Comparison of ENCODE assay signal across 34 cellular contexts in genomic region chr5:84830265-84830664, GRCh38.
"Had no signal": no experiment of that assay in that cellular context is flagged by ENCODE, and none has a peak within 500 bp of the region (broad histone marks: within the 10 kb centered on the region; RNA-seq: fewer than 3 reads in every experiment).

No MANE protein-coding gene starts in this region.

- H3K9me3 Mint-ChIP-seq: activated CD8-positive, alpha-beta T cell treated with anti-CD3 and anti-CD28 coated beads for 36 hours had no signal

- H3K4me1 ChIP-seq: ascending aorta, breast epithelium, esophagus muscularis mucosa, foreskin keratinocyte, gastrocnemius medialis had no signal

- DNase-seq: activated B cell treated with CpG ODN at 0.5 μM for 24 hours; activated CD4-positive, alpha-beta T cell treated with anti-CD3 and anti-CD28 coated beads for 48 hours; activated CD4-positive, alpha-beta T cell treated with anti-CD3 and anti-CD28 coated beads, Interleukin-2, amount 50 U/mL, for 1 hour; activated CD4-positive, alpha-beta T cell treated with anti-CD3 and anti-CD28 coated beads, Interleukin-2, amount 50 U/mL, for 48 hours; activated CD8-positive, alpha-beta memory T cell treated with anti-CD3 and anti-CD28 coated beads for 24 hours; activated CD8-positive, alpha-beta T cell treated with anti-CD3 and anti-CD28 coated beads for 36 hours; activated effector memory CD4-positive, alpha-beta T cell treated with Interleukin-2 at 50 U/mL for 16 hours; activated naive CD4-positive, alpha-beta T cell; activated naive CD4-positive, alpha-beta T cell treated with anti-CD3 and anti-CD28 coated beads, Interleukin-2, amount 10 ng/mL, durations not matched to agents 7 days and 5 days; activated naive CD8-positive, alpha-beta T cell treated with anti-CD3 and anti-CD28 coated beads, Interleukin-2, amount 10 ng/mL, durations not matched to agents 7 days and 5 days; activated T-cell treated with anti-CD3 and anti-CD28 coated beads, Interleukin-2, amount 50 U/mL, for 4 hours; central memory CD4-positive, alpha-beta T cell; cerebellar nuclear complex; dorsolateral prefrontal cortex; effector memory CD8-positive, alpha-beta T cell; erythroblast; foreskin keratinocyte; gastrocnemius medialis; glutamatergic neuron; T-helper 1 cell; T-helper 17 cell; T1000; WERI-Rb-1 had no signal

- H3K27ac Mint-ChIP-seq: activated B cell treated with CpG ODN at 0.5 μM for 24 hours; activated CD8-positive, alpha-beta T cell treated with anti-CD3 and anti-CD28 coated beads for 36 hours; activated naive CD4-positive, alpha-beta T cell treated with anti-CD3 and anti-CD28 coated beads, Interleukin-2, amount 10 ng/mL, durations not matched to agents 7 days and 5 days; activated naive CD4-positive, alpha-beta T cell treated with anti-CD3 and anti-CD28 coated beads, Interleukin-2, amount 50 U/mL, for 72 hours; activated naive CD8-positive, alpha-beta T cell treated with anti-CD3 and anti-CD28 coated beads, Interleukin-2, amount 10 ng/mL, durations not matched to agents 7 days and 5 days; activated T-helper 17 cell treated with anti-CD3 and anti-CD28 coated beads, Interleukin-2, amount 50 U/mL, for 72 hours; brain; dendritic cell treated with granulocyte-macrophage colony-stimulating factor and Interleukin-4, amounts not matched to agents 40 ng/mL and 50 ng/mL, for 4 days; effector memory CD8-positive, alpha-beta T cell; T-helper 17 cell; T-helper 2 cell treated with Interferon-gamma antibody and Interleukin-4, amounts not matched to agents 5 μg/mL and 100 μg/mL, for 36 hours had no signal

- H3K27me3 ChIP-seq: ascending aorta, breast epithelium, cardiac muscle cell, dorsolateral prefrontal cortex, esophagus muscularis mucosa, foreskin keratinocyte, gastrocnemius medialis had no signal

- H3K4me3 Mint-ChIP-seq: activated B cell treated with CpG ODN at 0.5 μM for 24 hours; activated CD8-positive, alpha-beta T cell treated with anti-CD3 and anti-CD28 coated beads for 36 hours; activated naive CD4-positive, alpha-beta T cell treated with anti-CD3 and anti-CD28 coated beads, Interleukin-2, amount 10 ng/mL, durations not matched to agents 7 days and 5 days; activated naive CD8-positive, alpha-beta T cell treated with anti-CD3 and anti-CD28 coated beads, Interleukin-2, amount 10 ng/mL, durations not matched to agents 7 days and 5 days; activated T-cell treated with anti-CD3 and anti-CD28 coated beads, Interleukin-2, amount 50 U/mL, for 4 hours; activated T-helper 17 cell treated with anti-CD3 and anti-CD28 coated beads, Interleukin-2, amount 50 U/mL, for 72 hours; brain; dendritic cell treated with granulocyte-macrophage colony-stimulating factor and Interleukin-4, amounts not matched to agents 40 ng/mL and 50 ng/mL, for 4 days; effector memory CD8-positive, alpha-beta T cell; T-helper 17 cell; T-helper 2 cell treated with Interferon-gamma antibody and Interleukin-4, amounts not matched to agents 5 μg/mL and 100 μg/mL, for 36 hours had no signal

- H3K4me1 Mint-ChIP-seq: activated B cell treated with CpG ODN at 0.5 μM for 24 hours; activated naive CD4-positive, alpha-beta T cell treated with anti-CD3 and anti-CD28 coated beads, Interleukin-2, amount 10 ng/mL, durations not matched to agents 7 days and 5 days; activated naive CD8-positive, alpha-beta T cell treated with anti-CD3 and anti-CD28 coated beads, Interleukin-2, amount 10 ng/mL, durations not matched to agents 7 days and 5 days; activated T-helper 17 cell treated with anti-CD3 and anti-CD28 coated beads, Interleukin-2, amount 50 U/mL, for 72 hours; brain; T-helper 17 cell had no signal

- H3K36me3 ChIP-seq: ascending aorta, breast epithelium, cardiac muscle cell, esophagus muscularis mucosa, gastrocnemius medialis, WERI-Rb-1 had no signal

- H3K9me3 ChIP-seq: gastrocnemius medialis had no signal

- H3K27me3 Mint-ChIP-seq: activated B cell treated with CpG ODN at 0.5 μM for 24 hours; activated CD8-positive, alpha-beta T cell treated with anti-CD3 and anti-CD28 coated beads for 36 hours; activated naive CD4-positive, alpha-beta T cell treated with anti-CD3 and anti-CD28 coated beads, Interleukin-2, amount 10 ng/mL, durations not matched to agents 7 days and 5 days; activated naive CD8-positive, alpha-beta T cell treated with anti-CD3 and anti-CD28 coated beads, Interleukin-2, amount 10 ng/mL, durations not matched to agents 7 days and 5 days; activated T-helper 17 cell treated with anti-CD3 and anti-CD28 coated beads, Interleukin-2, amount 50 U/mL, for 72 hours; brain; dendritic cell treated with granulocyte-macrophage colony-stimulating factor and Interleukin-4, amounts not matched to agents 40 ng/mL and 50 ng/mL, for 4 days; effector memory CD8-positive, alpha-beta T cell; T-helper 17 cell had no signal

- H3K27ac ChIP-seq: ascending aorta, breast epithelium, cardiac muscle cell, coronary artery, dorsolateral prefrontal cortex, esophagus muscularis mucosa, foreskin keratinocyte, gastrocnemius medialis, WERI-Rb-1 had no signal

- ATAC-seq: activated CD4-positive, CD25-positive, alpha-beta regulatory T cell treated with anti-CD3 and anti-CD28 coated beads, Interleukin-2, amount 50 U/mL, for 24 hours; activated CD8-positive, alpha-beta T cell treated with anti-CD3 and anti-CD28 coated beads for 36 hours; activated naive CD4-positive, alpha-beta T cell treated with anti-CD3 and anti-CD28 coated beads, Interleukin-2, amount 50 U/mL, for 72 hours; activated T-cell treated with anti-CD3 and anti-CD28 coated beads, Interleukin-2, amount 50 U/mL, for 4 hours; activated T-helper 17 cell treated with anti-CD3 and anti-CD28 coated beads, Interleukin-2, amount 50 U/mL, for 72 hours; effector memory CD8-positive, alpha-beta T cell; foreskin keratinocyte; gastrocnemius medialis; T-helper 17 cell had no signal

- H3K36me3 Mint-ChIP-seq: activated naive CD4-positive, alpha-beta T cell treated with anti-CD3 and anti-CD28 coated beads, Interleukin-2, amount 10 ng/mL, durations not matched to agents 7 days and 5 days; activated naive CD8-positive, alpha-beta T cell treated with anti-CD3 and anti-CD28 coated beads, Interleukin-2, amount 10 ng/mL, durations not matched to agents 7 days and 5 days; brain had no signal

- H3K4me3 ChIP-seq: ascending aorta, breast epithelium, cardiac muscle cell, coronary artery, dorsolateral prefrontal cortex, esophagus muscularis mucosa, gastrocnemius medialis had no signal
